ENCODE assay signal across 36 cellular contexts in genomic region chr14:30768791-30769190, GRCh38.
"Had no signal": no experiment of that assay in that cellular context is flagged by ENCODE, and none has a peak within 500 bp of the region (broad histone marks: within the 10 kb centered on the region; RNA-seq: fewer than 3 reads in every experiment).

No MANE protein-coding gene starts in this region.

- H3K4me1 ChIP-seq: adrenal gland, ascending aorta, breast epithelium had no signal

- H3K27ac Mint-ChIP-seq: activated naive CD4-positive, alpha-beta T cell treated with anti-CD3 and anti-CD28 coated beads for 36 hours; activated naive CD4-positive, alpha-beta T cell treated with anti-CD3 and anti-CD28 coated beads, Interleukin-2, amount 10 ng/mL, durations not matched to agents 7 days and 5 days; activated naive CD4-positive, alpha-beta T cell treated with anti-CD3 and anti-CD28 coated beads, Interleukin-2, amount 50 U/mL, for 24 hours; activated naive CD4-positive, alpha-beta T cell treated with anti-CD3 and anti-CD28 coated beads, Interleukin-2, amount 50 U/mL, for 72 hours; activated naive CD8-positive, alpha-beta T cell; activated naive CD8-positive, alpha-beta T cell treated with anti-CD3 and anti-CD28 coated beads for 36 hours; activated naive CD8-positive, alpha-beta T cell treated with anti-CD3 and anti-CD28 coated beads, Interleukin-2, amount 10 ng/mL, durations not matched to agents 7 days and 5 days; activated naive CD8-positive, alpha-beta T cell treated with anti-CD3 and anti-CD28 coated beads, Interleukin-2, amount 50 U/mL, for 24 hours; activated T-cell treated with anti-CD3 and anti-CD28 coated beads, Interleukin-2, amount 50 U/mL, for 24 hours; activated T-cell treated with anti-CD3 and anti-CD28 coated beads, Interleukin-2, amount 50 U/mL, for 72 hours; activated T-helper 1 cell treated with anti-CD3 and anti-CD28 coated beads, Interleukin-12 subunit alpha, Interleukin-12 subunit beta, Interleukin-2, Interleukin-4 antibody, amounts not matched to agents 30 ng/mL and 10 ng/mL and 1 ng/mL, durations not matched to agents 14 hours and 24 hours and 36 hours; activated T-helper 17 cell treated with anti-CD3 and anti-CD28 coated beads, Interleukin-2, amount 50 U/mL, for 72 hours; activated T-helper 2 cell treated with anti-CD3 and anti-CD28 coated beads, Interferon-gamma antibody, Interleukin-2, Interleukin-4, amounts not matched to agents 10 μg/mL and 5 μg/mL and 100 μg/mL, durations not matched to agents 14 hours and 24 hours and 36 hours; brain had no signal

- H3K4me3 Mint-ChIP-seq: activated naive CD4-positive, alpha-beta T cell treated with anti-CD3 and anti-CD28 coated beads for 36 hours; activated naive CD4-positive, alpha-beta T cell treated with anti-CD3 and anti-CD28 coated beads, Interleukin-2, amount 10 ng/mL, durations not matched to agents 7 days and 5 days; activated naive CD4-positive, alpha-beta T cell treated with anti-CD3 and anti-CD28 coated beads, Interleukin-2, amount 50 U/mL, for 24 hours; activated naive CD8-positive, alpha-beta T cell; activated naive CD8-positive, alpha-beta T cell treated with anti-CD3 and anti-CD28 coated beads for 36 hours; activated naive CD8-positive, alpha-beta T cell treated with anti-CD3 and anti-CD28 coated beads, Interleukin-2, amount 10 ng/mL, durations not matched to agents 7 days and 5 days; activated naive CD8-positive, alpha-beta T cell treated with anti-CD3 and anti-CD28 coated beads, Interleukin-2, amount 50 U/mL, for 24 hours; activated T-cell treated with anti-CD3 and anti-CD28 coated beads, Interleukin-2, amount 50 U/mL, for 24 hours; activated T-cell treated with anti-CD3 and anti-CD28 coated beads, Interleukin-2, amount 50 U/mL, for 4 hours; activated T-cell treated with anti-CD3 and anti-CD28 coated beads, Interleukin-2, amount 50 U/mL, for 72 hours; activated T-helper 1 cell treated with anti-CD3 and anti-CD28 coated beads, Interleukin-12 subunit alpha, Interleukin-12 subunit beta, Interleukin-2, Interleukin-4 antibody, amounts not matched to agents 30 ng/mL and 10 ng/mL and 1 ng/mL, durations not matched to agents 14 hours and 24 hours and 36 hours; activated T-helper 17 cell treated with anti-CD3 and anti-CD28 coated beads, Interleukin-2, amount 50 U/mL, for 72 hours; brain; central memory CD8-positive, alpha-beta T cell had no signal

- H3K27me3 ChIP-seq: adrenal gland, ascending aorta, body of pancreas, brain microvascular endothelial cell, breast epithelium, cardiac muscle cell had no signal

- H3K4me1 Mint-ChIP-seq: activated naive CD4-positive, alpha-beta T cell treated with anti-CD3 and anti-CD28 coated beads, Interleukin-2, amount 10 ng/mL, durations not matched to agents 7 days and 5 days; activated naive CD4-positive, alpha-beta T cell treated with anti-CD3 and anti-CD28 coated beads, Interleukin-2, amount 50 U/mL, for 24 hours; activated naive CD8-positive, alpha-beta T cell treated with anti-CD3 and anti-CD28 coated beads for 36 hours; activated naive CD8-positive, alpha-beta T cell treated with anti-CD3 and anti-CD28 coated beads, Interleukin-2, amount 10 ng/mL, durations not matched to agents 7 days and 5 days; activated naive CD8-positive, alpha-beta T cell treated with anti-CD3 and anti-CD28 coated beads, Interleukin-2, amount 50 U/mL, for 24 hours; activated T-helper 17 cell treated with anti-CD3 and anti-CD28 coated beads, Interleukin-2, amount 50 U/mL, for 72 hours; brain had no signal

- DNase-seq: activated effector memory CD4-positive, alpha-beta T cell treated with anti-CD3 and anti-CD28 coated beads, Interleukin-2, amount 50 U/mL, for 16 hours; activated effector memory CD4-positive, alpha-beta T cell treated with Interleukin-2 at 50 U/mL for 16 hours; activated gamma-delta T cell; activated gamma-delta T cell treated with Interleukin-2 at 50 U/mL for 16 hours; activated naive CD4-positive, alpha-beta T cell; activated naive CD4-positive, alpha-beta T cell treated with anti-CD3 and anti-CD28 coated beads for 36 hours; activated naive CD4-positive, alpha-beta T cell treated with anti-CD3 and anti-CD28 coated beads, Interleukin-2, amount 10 ng/mL, durations not matched to agents 7 days and 5 days; activated naive CD4-positive, alpha-beta T cell treated with anti-CD3 and anti-CD28 coated beads, Interleukin-2, amount 50 U/mL, for 16 hours; activated naive CD4-positive, alpha-beta T cell treated with Interleukin-2 at 50 U/mL for 16 hours; activated naive CD8-positive, alpha-beta T cell treated with anti-CD3 and anti-CD28 coated beads for 36 hours; activated naive CD8-positive, alpha-beta T cell treated with anti-CD3 and anti-CD28 coated beads, Interleukin-2, amount 10 ng/mL, durations not matched to agents 7 days and 5 days; activated naive CD8-positive, alpha-beta T cell treated with anti-CD3 and anti-CD28 coated beads, Interleukin-2, amount 50 U/mL, for 24 hours; activated T-cell treated with anti-CD3 and anti-CD28 coated beads, Interleukin-2, amount 50 U/mL, for 24 hours; activated T-cell treated with anti-CD3 and anti-CD28 coated beads, Interleukin-2, amount 50 U/mL, for 4 hours; activated T-cell treated with anti-CD3 and anti-CD28 coated beads, Interleukin-2, amount 50 U/mL, for 48 hours; activated T-cell treated with anti-CD3 and anti-CD28 coated beads, Interleukin-2, amount 50 U/mL, for 72 hours; adrenal gland; amniotic stem cell; amygdala; anterior cingulate cortex; aorta; body of pancreas; brain microvascular endothelial cell; central memory CD4-positive, alpha-beta T cell; cerebellar nuclear complex had no signal

- H3K36me3 ChIP-seq: adrenal gland, ascending aorta, brain microvascular endothelial cell, breast epithelium, cardiac muscle cell had no signal

- H3K4me3 ChIP-seq: adrenal gland, ascending aorta, body of pancreas, breast epithelium, cardiac muscle cell had no signal

- ATAC-seq: activated naive CD4-positive, alpha-beta T cell treated with anti-CD3 and anti-CD28 coated beads, Interleukin-2, amount 50 U/mL, for 72 hours; activated naive CD8-positive, alpha-beta T cell treated with anti-CD3 and anti-CD28 coated beads, Interleukin-2, amount 50 U/mL, for 24 hours; activated T-cell treated with anti-CD3 and anti-CD28 coated beads, Interleukin-2, amount 50 U/mL, for 4 hours; activated T-cell treated with anti-CD3 and anti-CD28 coated beads, Interleukin-2, amount 50 U/mL, for 72 hours; activated T-helper 17 cell treated with anti-CD3 and anti-CD28 coated beads, Interleukin-2, amount 50 U/mL, for 72 hours; body of pancreas had no signal

- H3K36me3 Mint-ChIP-seq: activated naive CD4-positive, alpha-beta T cell treated with anti-CD3 and anti-CD28 coated beads, Interleukin-2, amount 10 ng/mL, durations not matched to agents 7 days and 5 days; activated naive CD8-positive, alpha-beta T cell treated with anti-CD3 and anti-CD28 coated beads, Interleukin-2, amount 10 ng/mL, durations not matched to agents 7 days and 5 days had no signal

- H3K27ac ChIP-seq: adrenal gland, ascending aorta, body of pancreas, brain microvascular endothelial cell, breast epithelium, cardiac muscle cell had no signal

- H3K9me3 ChIP-seq: body of pancreas had no signal
